In genomic region chr16:29811896-29812665, GRCh38 we compare ENCODE assay signal across 8 cellular contexts. TPM values are rescaled to one million over a fixed set of nuclear protein-coding genes. Genes with fewer than 3 reads are reported as not detected.
A peak's percentile ranks its signal among the peaks of the same experiment; 100 is the strongest.
DNase-seq lines count a peak whose midpoint lies in the region; FAIRE-seq and TF ChIP-seq lines count a peak whose summit lies in the region.

Gene PRRT2 (plus strand): TSS chr16:29812193. CDS start chr16:29813055, 862 bp downstream.

- H3K27ac ChIP-seq in SJSA1, result peak within 1 kb of the TSS; percentile 50
- H3K27ac ChIP-seq in breast epithelium, result peak within 1 kb of the TSS; percentile 89 to 99
- peak within 1 kb of the TSS; percentile 26 for H3K27ac ChIP-seq in keratinocyte (ENCODE audit: control insufficient read depth, insufficient read depth, low read length)
- peak within 1 kb of the TSS; percentile 57 to 100 (median 86) for H3K27ac ChIP-seq in spleen

- H3K79me2 ChIP-seq in keratinocyte (ENCODE audit: control insufficient read depth, insufficient read depth, low read length), result peaks cover 26% of the 10 kb centered on the region

- no peak; the same call in 1 of the 2 replicates for TF ChIP-seq CTCF in AG10803 (conservative IDR thresholded peaks at IDR 0.05; ENCODE audit: low read length)
- TF ChIP-seq CTCF in breast epithelium (IDR thresholded peaks at IDR 0.05), result no peak
- no peak for TF ChIP-seq CTCF in keratinocyte (optimal IDR thresholded peaks at IDR 0.05 in 1 of 3, IDR thresholded peaks at IDR 0.05 in 1 of 3, conservative IDR thresholded peaks at IDR 0.05 in 1 of 3; ENCODE audit: extremely low read depth in 1 of 3, insufficient read depth in 2 of 3, low read length in 3 of 3)
- TF ChIP-seq CTCF in spleen (IDR thresholded peaks at IDR 0.05 in 8 of 11, conservative IDR thresholded peaks at IDR 0.05 in 3 of 11), result no peak

- dilution Hi-C loops in keratinocyte (cut with MboI; ENCODE audit: extremely low pct_ligation_motif_present, low sequenced_read_pairs), result no loop called here

- H3K27me3 ChIP-seq in SJSA1 (replicated peaks) (no peaks in the 10 kb centered on the region), breast epithelium (no peaks in the 10 kb centered on the region), keratinocyte (ENCODE audit: control insufficient read depth, extremely low read depth, insufficient read depth, low read length) (peaks cover 15% of the 10 kb centered on the region), spleen (replicated peaks in 1 of 7) (peaks cover 0 to 19% (median 10%) of the 10 kb centered on the region in 7 donors)

- H3K4me1 ChIP-seq in SJSA1 (replicated peaks) (peaks cover 68% of the 10 kb centered on the region), breast epithelium (peaks cover 8 to 23% of the 10 kb centered on the region in 2 donors), keratinocyte (ENCODE audit: control insufficient read depth, extremely low read depth, insufficient read depth, low read length) (peaks cover 35% of the 10 kb centered on the region), spleen (peaks cover 48 to 93% (median 81%) of the 10 kb centered on the region in 6 donors)

- peak; percentile 38 for DNase-seq in AG10803 (ENCODE audit: low read depth)
- peak; percentile 40 for DNase-seq in HT1080 (ENCODE audit: low read depth)
- peak in 1 of 2 experiments; percentile 71 for DNase-seq in SJSA1 (ENCODE audit: low read depth in 1 of 2, low spot score in 2 of 2)
- DNase-seq in breast epithelium (ENCODE audit: low spot score in 2 of 2), result no peak
- DNase-seq in keratinocyte (ENCODE audit: low read depth, low spot score), result no peak
- DNase-seq in spleen, result peak; percentile 89
- DNase-seq in NOMO-1 treated with DMSO at 0.1 percent for 48 hours (lab: John Stamatoyannopoulos, UW; ENCODE audit: unreplicated experiment), result no peak
- DNase-seq in AML-193 (lab: John Stamatoyannopoulos, UW), result no peak

- FAIRE-seq in keratinocyte (lab: Jason Lieb, UNC), result no peak

- intact Hi-C loops in breast epithelium (cut with DNase I; ENCODE audit: low total_unique reads), result no loop called here
- intact Hi-C loops in spleen (cut with DNase I; ENCODE audit: low total_unique reads), result no loop called here

- WGBS in spleen, 5 donors, result 6 to 11% (median 6%) methylated on average over 43 to 69 of the region's 69 CpGs

- peak within 1 kb of the TSS; percentile 94 for H3K4me2 ChIP-seq in keratinocyte (ENCODE audit: control insufficient read depth, extremely low read depth, insufficient read depth, low read depth, low read length)

- H3K36me3 ChIP-seq in SJSA1 (peaks cover 43% of the 10 kb centered on the region), breast epithelium (no peaks in the 10 kb centered on the region), keratinocyte (ENCODE audit: control insufficient read depth in 2 of 2, extremely low read depth in 1 of 2, insufficient read depth in 2 of 2, low read length in 2 of 2) (peaks cover 5 to 9% of the 10 kb centered on the region in 2 experiments), spleen (peaks cover 0 to 27% (median 19%) of the 10 kb centered on the region in 6 donors)

- no peaks in the 10 kb centered on the region for H3K9me3 ChIP-seq in SJSA1 (replicated peaks)
- H3K9me3 ChIP-seq in breast epithelium, result no peaks in the 10 kb centered on the region
- H3K9me3 ChIP-seq in keratinocyte (ENCODE audit: control insufficient read depth, low read depth, low read length), result no peaks in the 10 kb centered on the region
- H3K9me3 ChIP-seq in spleen, result no peaks in the 10 kb centered on the region

- TF ChIP-seq POLR2A in breast epithelium (IDR thresholded peaks at IDR 0.05) (no peak), spleen (IDR thresholded peaks at IDR 0.05) (no peak)

- H2AFZ ChIP-seq in keratinocyte (ENCODE audit: control insufficient read depth, low read length), result peak within 1 kb of the TSS; percentile 33

- peak within 1 kb of the TSS; percentile 47 for H3K9ac ChIP-seq in keratinocyte (ENCODE audit: control insufficient read depth, extremely low read depth, insufficient read depth, low read length)

- peak within 1 kb of the TSS; percentile 70 for H3K4me3 ChIP-seq in AG10803 (ENCODE audit: low read length)
- peak within 1 kb of the TSS; percentile 40 for H3K4me3 ChIP-seq in SJSA1
- H3K4me3 ChIP-seq in breast epithelium, result peak within 1 kb of the TSS; percentile 42 to 70 (median 59)
- H3K4me3 ChIP-seq in keratinocyte (ENCODE audit: control insufficient read depth in 2 of 3, extremely low read depth in 1 of 3, insufficient read depth in 2 of 3, low read depth in 1 of 3, low read length in 3 of 3), result peak within 1 kb of the TSS; percentile 23 to 72 (median 53)
- peak within 1 kb of the TSS; percentile 39 to 76 (median 46) for H3K4me3 ChIP-seq in spleen

- no peaks in the 10 kb centered on the region for H4K20me1 ChIP-seq in keratinocyte (ENCODE audit: control insufficient read depth, extremely low read depth, insufficient read depth, low read length)

- peaks cover 2% of the 10 kb centered on the region for H3K9me1 ChIP-seq in keratinocyte (ENCODE audit: control insufficient read depth, extremely low read depth, insufficient read depth, low read length)

RNA-seq across cellular contexts. Expression of gene PRRT2, which starts in this region (rescaled TPM):
- total RNA-seq in HT1080 (2014; rRNA removed; shearing (Covaris generic)), result 0.60 and 4.5 TPM in 2 replicates
- 0.44 and 1.7 TPM in 2 replicates for polyA plus RNA-seq in HT1080 (2015; cell fraction: cytosol; rRNA removed)
- 9.0 and 12.0 TPM in 2 replicates for polyA plus RNA-seq in HT1080 (2015; cell fraction: nucleus; rRNA removed)
- total RNA-seq in SJSA1 (2014; rRNA removed; shearing (Covaris generic)), result 0.11 TPM in 1 of 2 replicates, not detected in the other
- total RNA-seq in breast epithelium (1 to 10 TPM; 2.9 to 3.9 (median 3.5) TPM), spleen (1 to 10 TPM in 2 of 7 donors, under 1 TPM in 3, not detected in 2; 0.29 to 2.1 (median 0.77) TPM)
- polyA plus RNA-seq in keratinocyte (not detected in 3 replicates), spleen (under 1 TPM; 0.15 to 0.67 (median 0.22) TPM)
- polyA plus RNA-seq in keratinocyte (2011; ENCODE audit: low read depth), result not detected
- not detected in 2 replicates for polyA plus RNA-seq in keratinocyte (2011; cell fraction: cytosol; rRNA removed)
- polyA plus RNA-seq in keratinocyte (2011; cell fraction: nucleus; rRNA removed), result 0.04 and 0.14 TPM in 2 replicates
- 0.10 and 0.38 TPM in 2 replicates for polyA plus RNA-seq in keratinocyte (2012; ENCODE audit: low replicate concordance)
- not detected in 3 replicates for polyA minus RNA-seq in keratinocyte
- polyA minus RNA-seq in keratinocyte (2011; cell fraction: cytosol; rRNA and poly(A)+ RNA removed), result not detected
- not detected in 2 replicates for polyA minus RNA-seq in keratinocyte (2011; cell fraction: nucleus; rRNA and poly(A)+ RNA removed)

Comparison
In these comparisons a context has a peak if more than half of its experiments do, and no peak if none do; other contexts are left out.
1. DNase-seq: peak in AG10803 (single experiment), HT1080 (single experiment) and spleen (single experiment); none in breast epithelium (0 of 2), keratinocyte (single experiment), NOMO-1 treated with DMSO at 0.1 percent for 48 hours (single experiment) and AML-193 (0 of 2).
2. H3K27ac ChIP-seq: peak in every context shown above with its lines; median percentile 94 in breast epithelium; 86 in spleen; 50 in SJSA1; 26 in keratinocyte.
3. Peak in every context shown above with its lines, with median percentiles within 50 percentile points of each other: H3K4me3 ChIP-seq.